Comparison of ENCODE assay signal across 7 cellular contexts in genomic region chr12:54701940-54702592, GRCh38. TPM values are rescaled to one million over a fixed set of nuclear protein-coding genes. Genes with fewer than 3 reads are reported as not detected.
A peak's percentile ranks its signal among the peaks of the same experiment; 100 is the strongest.
DNase-seq lines count a peak whose midpoint lies in the region; ATAC-seq, FAIRE-seq and TF ChIP-seq lines count a peak whose summit lies in the region.

No MANE protein-coding gene starts in this region.

- no peaks in the 10 kb centered on the region for H3K4me1 ChIP-seq in kidney (ENCODE audit: control insufficient read depth in 1 of 2, insufficient read depth in 1 of 2, low read depth in 1 of 2, low read length in 2 of 2)
- H3K4me1 ChIP-seq in upper lobe of left lung, result no peaks in the 10 kb centered on the region

- in situ Hi-C loops in astrocyte of the cerebellum (cut with HindIII; ENCODE audit: low sequenced_read_pairs), result no loop called here

- ATAC-seq in upper lobe of left lung (ENCODE audit: low FRiP score in 2 of 2), result peak in 1 of 2 donors; percentile 73

- intact Hi-C loops in kidney (cut with DNase I), result no loop called here

- TF ChIP-seq POLR2A in H54 (IDR thresholded peaks at IDR 0.05; ENCODE audit: low read depth, low read length) (no peak), upper lobe of left lung (IDR thresholded peaks at IDR 0.05) (no peak)

- H3K27ac ChIP-seq in kidney (ENCODE audit: low read depth in 2 of 2, low read length in 2 of 2) (no peak overlapping the region), upper lobe of left lung (no peak overlapping the region)

- H3K9me3 ChIP-seq in kidney (ENCODE audit: control insufficient read depth in 1 of 2, low read length in 2 of 2), result no peaks in the 10 kb centered on the region
- no peaks in the 10 kb centered on the region for H3K9me3 ChIP-seq in upper lobe of left lung

- no peak for TF ChIP-seq EP300 in upper lobe of left lung (IDR thresholded peaks at IDR 0.05)

- WGBS in upper lobe of left lung, 2 donors, result 24 to 28% methylated on average over 2 of the region's 2 CpGs

- no peak overlapping the region for H3K9ac ChIP-seq in kidney (ENCODE audit: low read length in 2 of 2)

- no peak overlapping the region for H3K4me3 ChIP-seq in astrocyte of the cerebellum (ENCODE audit: low read depth, low read length)
- no peak overlapping the region for H3K4me3 ChIP-seq in kidney (ENCODE audit: low read length in 2 of 2)
- H3K4me3 ChIP-seq in upper lobe of left lung, result no peak overlapping the region

- DNase-seq in ELR (ENCODE audit: low read depth) (peak; percentile 57), H54 (ENCODE audit: insufficient read length, low spot score) (no peak), NCI-H2227 treated with DMSO at 0.1 percent for 48 hours (lab: John Stamatoyannopoulos, UW) (peak; percentile 24), astrocyte of the cerebellum (ENCODE audit: low read depth) (peak; percentile 24), kidney (no peak), upper lobe of left lung (no peak), OCI-M2 (lab: John Stamatoyannopoulos, UW; ENCODE audit: unreplicated experiment) (no peak)

- no peaks in the 10 kb centered on the region for H3K27me3 ChIP-seq in upper lobe of left lung

- TF ChIP-seq CTCF in astrocyte of the cerebellum (IDR thresholded peaks at IDR 0.05; ENCODE audit: low read depth, low read length, missing control alignments) (peak; percentile 56), kidney (IDR thresholded peaks at IDR 0.05; ENCODE audit: borderline replicate concordance, extremely low read depth, insufficient read depth) (peak; percentile 79), upper lobe of left lung (IDR thresholded peaks at IDR 0.05) (peak; percentile 18 to 66 (median 52))

- H3K36me3 ChIP-seq in kidney (ENCODE audit: control insufficient read depth in 1 of 2, insufficient read depth in 2 of 2, low read length in 2 of 2), result no peaks in the 10 kb centered on the region
- H3K36me3 ChIP-seq in upper lobe of left lung, result no peaks in the 10 kb centered on the region

- peak; percentile 82 for FAIRE-seq in H54 (lab: Jason Lieb, UNC)
- FAIRE-seq in kidney (lab: Jason Lieb, UNC), result peak; percentile 95

RNA-seq across cellular contexts. Expression of gene DCD, which starts 53.9 kb away (rescaled TPM):
- total RNA-seq in kidney (not detected), upper lobe of left lung (not detected)
- not detected for polyA plus RNA-seq in kidney (ENCODE audit: insufficient read depth, low read depth, low replicate concordance)

Comparison
In these comparisons a context has a peak if more than half of its experiments do, and no peak if none do; other contexts are left out.
1. DNase-seq: peak in ELR (single experiment), NCI-H2227 treated with DMSO at 0.1 percent for 48 hours (single experiment) and astrocyte of the cerebellum (single experiment); none in H54 (single experiment), kidney (single experiment), upper lobe of left lung (0 of 2) and OCI-M2 (single experiment).
2. Peak in every context shown above with its lines, with median percentiles within 50 percentile points of each other: CTCF ChIP-seq.